19 cellular contexts compared by ENCODE assay signal in genomic region chr3:98008751-98009373, GRCh38. TPM values are rescaled to one million over a fixed set of nuclear protein-coding genes. Genes with fewer than 3 reads are reported as not detected.
DNase-seq lines count a peak whose midpoint lies in the region; ATAC-seq and TF ChIP-seq lines count a peak whose summit lies in the region.
"Had no signal": no experiment of that assay in that cellular context is flagged by ENCODE, and none has a peak within 500 bp of the region (broad histone marks: within the 10 kb centered on the region; RNA-seq: fewer than 3 reads in every experiment).

No MANE protein-coding gene starts in this region.

- TF ChIP-seq CTCF in activated CD8-positive, alpha-beta T cell treated with anti-CD3 and anti-CD28 coated beads for 36 hours (IDR thresholded peaks at IDR 0.05), result no peak

- no peak overlapping the region for H3K4me3 Mint-ChIP-seq in activated CD8-positive, alpha-beta T cell treated with anti-CD3 and anti-CD28 coated beads for 36 hours
- H3K4me3 Mint-ChIP-seq: brain, nephron had no signal

- H3K27ac Mint-ChIP-seq in activated CD8-positive, alpha-beta T cell treated with anti-CD3 and anti-CD28 coated beads for 36 hours, result no peak overlapping the region
- H3K27ac Mint-ChIP-seq: nephron had no signal

- CTCF ChIA-PET in activated CD8-positive, alpha-beta T cell treated with anti-CD3 and anti-CD28 coated beads for 36 hours (lab: Charles Lee), result interaction anchor here (1.9 kb wide), 1 partner anchor 14 kb away, joined by 9 read pairs; no protein-coding TSS in a partner anchor

- no peaks in the 10 kb centered on the region for H3K9me3 Mint-ChIP-seq in activated CD8-positive, alpha-beta T cell treated with anti-CD3 and anti-CD28 coated beads for 36 hours
- H3K9me3 Mint-ChIP-seq: nephron had no signal

- H3K4me1 Mint-ChIP-seq in activated CD8-positive, alpha-beta T cell treated with anti-CD3 and anti-CD28 coated beads for 36 hours (ENCODE audit: low read depth), result no peaks in the 10 kb centered on the region

- peaks cover 9% of the 10 kb centered on the region for H3K27me3 Mint-ChIP-seq in activated CD8-positive, alpha-beta T cell treated with anti-CD3 and anti-CD28 coated beads for 36 hours

- POLR2A ChIA-PET in activated CD8-positive, alpha-beta T cell treated with anti-CD3 and anti-CD28 coated beads for 36 hours (lab: Charles Lee), result no interaction called here

- H3K36me3 Mint-ChIP-seq in activated CD8-positive, alpha-beta T cell treated with anti-CD3 and anti-CD28 coated beads for 36 hours (ENCODE audit: low read depth), result no peaks in the 10 kb centered on the region
- H3K36me3 Mint-ChIP-seq: brain had no signal

- ATAC-seq in GM18502 (IDR thresholded peaks at IDR 0.05; ENCODE audit: poor library complexity, unreplicated experiment) (peak; percentile 68), GM19395 (IDR thresholded peaks at IDR 0.05; ENCODE audit: unreplicated experiment) (peak; percentile 78), HG02642 (IDR thresholded peaks at IDR 0.05; ENCODE audit: poor library complexity, unreplicated experiment) (peak; percentile 76), HG03460 (IDR thresholded peaks at IDR 0.05; ENCODE audit: unreplicated experiment) (peak; percentile 69)
- no peak for ATAC-seq in activated CD8-positive, alpha-beta T cell treated with anti-CD3 and anti-CD28 coated beads for 36 hours
- ATAC-seq: PC-3 had no signal

- intact Hi-C loops in activated CD8-positive, alpha-beta T cell treated with anti-CD3 and anti-CD28 coated beads for 36 hours (cut with micrococcal nuclease), result no loop called here

- DNase-seq in GM19238 (ENCODE audit: insufficient read length, low spot score) (no peak), HuH-7 (ENCODE audit: low spot score) (no peak)
- DNase-seq in stimulated activated CD4-positive, alpha-beta T cell treated with anti-CD3 and anti-CD28 coated beads, Interleukin-4, amount 100 ng/mL, for 1 hour, result no peak
- DNase-seq in activated CD8-positive, alpha-beta T cell treated with anti-CD3 and anti-CD28 coated beads for 36 hours, result no peak
- DNase-seq: activated T-cell treated with anti-CD3 and anti-CD28 coated beads, Interleukin-2, amount 50 U/mL, for 48 hours; BE2C; GF-D8; HCEC 1CT; head of caudate nucleus; left ventricle myocardium inferior; NCI-H2081; PC-3; upper lobe of left lung had no signal

RNA-seq across cellular contexts. Expression of gene GABRR3, which starts 26.3 kb away (rescaled TPM):
- total RNA-seq in activated CD8-positive, alpha-beta T cell treated with anti-CD3 and anti-CD28 coated beads for 36 hours, result not detected
- total RNA-seq: left ventricle myocardium inferior, PC-3, upper lobe of left lung had no signal

RNA-seq across cellular contexts. Expression of gene RIOX2, which starts 36.6 kb away (rescaled TPM):
- total RNA-seq in activated CD8-positive, alpha-beta T cell treated with anti-CD3 and anti-CD28 coated beads for 36 hours, result 10 to 100 TPM; 41.2 to 43.3 TPM
